Comparison of ENCODE assay signal across 22 cellular contexts in genomic region chr5:54347221-54347865, GRCh38. TPM values are rescaled to one million over a fixed set of nuclear protein-coding genes. Genes with fewer than 3 reads are reported as not detected.
DNase-seq lines count a peak whose midpoint lies in the region; ATAC-seq and TF ChIP-seq lines count a peak whose summit lies in the region.
"Had no signal": no experiment of that assay in that cellular context is flagged by ENCODE, and none has a peak within 500 bp of the region (broad histone marks: within the 10 kb centered on the region; RNA-seq: fewer than 3 reads in every experiment).

No MANE protein-coding gene starts in this region.

- no TSS peak for BruUV-seq in MCF 10A (replicated peaks; lab: Mats Ljungman, UMichigan)

- no peaks in the 10 kb centered on the region for H3K27me3 Mint-ChIP-seq in MCF 10A (ENCODE audit: insufficient read depth, unreplicated experiment)

- no peaks in the 10 kb centered on the region for H3K36me3 Mint-ChIP-seq in MCF 10A (ENCODE audit: insufficient read depth, unreplicated experiment)
- H3K36me3 Mint-ChIP-seq: CD4-positive, CD25-positive, alpha-beta regulatory T cell had no signal

- no peak overlapping the region for H3K4me3 Mint-ChIP-seq in MCF 10A (ENCODE audit: unreplicated experiment)
- H3K4me3 Mint-ChIP-seq: CD4-positive, CD25-positive, alpha-beta regulatory T cell; HFFc6 had no signal

- no peaks in the 10 kb centered on the region for H3K36me3 ChIP-seq in adipocyte (ENCODE audit: control insufficient read depth, insufficient read depth, low read length, severe bottlenecking)
- H3K36me3 ChIP-seq: BE2C had no signal

- no peak for TF ChIP-seq CTCF in NB4 (IDR thresholded peaks at IDR 0.05; ENCODE audit: low read depth, low read length)
- no peak for TF ChIP-seq CTCF in MCF 10A (IDR thresholded peaks at IDR 0.05; ENCODE audit: unreplicated experiment)

- no peak overlapping the region for H3K27ac Mint-ChIP-seq in MCF 10A (ENCODE audit: low read depth, unreplicated experiment)
- H3K27ac Mint-ChIP-seq: CD4-positive, CD25-positive, alpha-beta regulatory T cell; HFFc6 had no signal

- no peaks in the 10 kb centered on the region for H3K27me3 ChIP-seq in adipocyte (replicated peaks; ENCODE audit: control insufficient read depth, insufficient read depth, low read length)
- H3K27me3 ChIP-seq: BE2C had no signal

- DNase-seq in DMS 273 (lab: John Stamatoyannopoulos, UW; ENCODE audit: unreplicated experiment) (peak; percentile 41), DMS 273 treated with DMSO at 0.1 percent for 48 hours (lab: John Stamatoyannopoulos, UW) (no peak), ELR (ENCODE audit: low read depth) (peak; percentile 37), NB4 (ENCODE audit: low read depth) (peak; percentile 2), adipocyte (ENCODE audit: low read depth) (no peak), MCF 10A (ENCODE audit: unreplicated experiment) (no peak), islet precursor cell (no peak)
- DNase-seq: BE2C; CD4-positive, CD25-positive, alpha-beta regulatory T cell; COR-L47; DMS153; EL; GOT3; HFFc6; Karpas-422; NCI-H1105 treated with DMSO at 0.1 percent for 48 hours; NCI-H1694 treated with DMSO at 0.1 percent for 48 hours; NCI-H2107; NK-92 treated with Interleukin-12 subunit alpha and Interleukin-12 subunit beta, amount 100 ng/mL, for 24 hours; RPMI8226; SHP77 treated with DMSO at 0.1 percent for 48 hours had no signal

- H3K9me3 Mint-ChIP-seq in MCF 10A (ENCODE audit: unreplicated experiment) = no peaks in the 10 kb centered on the region

- no peak overlapping the region for H3K9ac ChIP-seq in adipocyte (ENCODE audit: low read length)

- CTCF ChIA-PET in MCF 10A (lab: Yijun Ruan, JAX) = interaction anchor here (1.4 kb wide), 1 partner anchor 143 kb away, joined by 3 read pairs; no protein-coding TSS in a partner anchor

- no peak for ATAC-seq in HG03025 (IDR thresholded peaks at IDR 0.05; ENCODE audit: low FRiP score, unreplicated experiment)

- peaks cover 10% of the 10 kb centered on the region for H3K9me3 ChIP-seq in adipocyte (ENCODE audit: control insufficient read depth, low read length)
- H3K9me3 ChIP-seq: BE2C had no signal

- no peak overlapping the region for H3K4me3 ChIP-seq in NB4 (ENCODE audit: low read depth, low read length)
- peak overlapping the region; percentile 29 for H3K4me3 ChIP-seq in adipocyte (ENCODE audit: low read length)

- no peaks in the 10 kb centered on the region for H3K4me1 Mint-ChIP-seq in MCF 10A (ENCODE audit: insufficient read depth, unreplicated experiment)
- H3K4me1 Mint-ChIP-seq: CD4-positive, CD25-positive, alpha-beta regulatory T cell had no signal

- no peaks in the 10 kb centered on the region for H3K4me1 ChIP-seq in adipocyte (ENCODE audit: control insufficient read depth, insufficient read depth, low read length)
- H3K4me1 ChIP-seq: BE2C had no signal

- TF ChIP-seq POLR2A in NB4 (IDR thresholded peaks at IDR 0.05; ENCODE audit: extremely low read depth, insufficient read length) = no peak

- intact Hi-C loops in MCF 10A (cut with micrococcal nuclease) = no loop called here

- POLR2A ChIA-PET in MCF 10A (lab: Yijun Ruan, JAX) = no interaction called here

RNA-seq across cellular contexts. Expression of gene ARL15, which starts 37.0 kb away (rescaled TPM):
- 10.1 and 11.3 TPM in 2 replicates for total RNA-seq in MCF 10A (2022)

Comparison
In these comparisons a context has a peak if more than half of its experiments do, and no peak if none do; other contexts are left out.
1. DNase-seq: peak in DMS 273 (single experiment), ELR (single experiment) and NB4 (single experiment); none in DMS 273 treated with DMSO at 0.1 percent for 48 hours (single experiment), adipocyte (single experiment), MCF 10A (single experiment) and islet precursor cell (single experiment).